ENCODE assay signal across 2 cellular contexts in the genomic region with DNA sequence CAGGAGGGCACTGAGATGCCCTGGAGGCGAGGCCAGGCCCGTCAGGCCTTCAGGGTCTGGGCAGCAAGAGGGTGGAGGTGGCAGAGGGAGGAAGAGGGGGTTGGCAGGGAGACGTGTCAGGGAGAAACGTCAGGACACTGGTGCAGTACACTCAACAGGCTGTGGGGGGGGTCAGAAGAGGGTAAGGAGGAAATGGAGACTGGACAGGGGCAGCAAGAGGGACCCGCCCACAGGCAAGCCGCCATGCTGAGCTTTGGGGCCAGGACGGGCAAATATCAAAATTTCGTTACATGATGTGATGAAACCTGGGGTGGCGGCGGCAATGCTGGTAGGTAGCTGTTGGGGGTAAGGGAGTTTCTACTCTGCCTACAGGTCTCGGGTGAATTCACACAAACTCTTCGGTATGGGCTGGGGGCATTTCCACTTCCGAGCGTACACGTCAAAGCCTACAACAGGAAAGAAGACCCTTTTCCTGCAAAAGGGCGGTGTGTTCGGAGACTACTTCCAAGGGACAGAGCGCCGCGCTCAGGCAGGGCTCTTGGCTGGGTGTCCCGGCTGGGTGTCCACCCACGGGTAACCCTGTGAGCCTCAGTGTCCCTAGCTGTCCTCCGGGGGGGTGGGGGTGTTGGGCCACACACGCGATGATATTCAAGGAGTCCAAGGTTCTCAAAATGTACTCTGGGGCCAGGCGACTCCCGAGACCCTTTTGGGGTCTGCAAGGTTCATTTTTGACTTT.
TF ChIP-seq lines count a peak whose summit lies in the region.

No MANE protein-coding gene starts in this region.

TF ChIP-seq in SK-N-SH, 30 proteins besides CTCF, POLR2A, EP300 and RAD21:
- no peak for TF ChIP-seq FOXJ3 (CRISPR knock-in tag; IDR thresholded peaks at IDR 0.05)
- TF ChIP-seq, protein P1, sequence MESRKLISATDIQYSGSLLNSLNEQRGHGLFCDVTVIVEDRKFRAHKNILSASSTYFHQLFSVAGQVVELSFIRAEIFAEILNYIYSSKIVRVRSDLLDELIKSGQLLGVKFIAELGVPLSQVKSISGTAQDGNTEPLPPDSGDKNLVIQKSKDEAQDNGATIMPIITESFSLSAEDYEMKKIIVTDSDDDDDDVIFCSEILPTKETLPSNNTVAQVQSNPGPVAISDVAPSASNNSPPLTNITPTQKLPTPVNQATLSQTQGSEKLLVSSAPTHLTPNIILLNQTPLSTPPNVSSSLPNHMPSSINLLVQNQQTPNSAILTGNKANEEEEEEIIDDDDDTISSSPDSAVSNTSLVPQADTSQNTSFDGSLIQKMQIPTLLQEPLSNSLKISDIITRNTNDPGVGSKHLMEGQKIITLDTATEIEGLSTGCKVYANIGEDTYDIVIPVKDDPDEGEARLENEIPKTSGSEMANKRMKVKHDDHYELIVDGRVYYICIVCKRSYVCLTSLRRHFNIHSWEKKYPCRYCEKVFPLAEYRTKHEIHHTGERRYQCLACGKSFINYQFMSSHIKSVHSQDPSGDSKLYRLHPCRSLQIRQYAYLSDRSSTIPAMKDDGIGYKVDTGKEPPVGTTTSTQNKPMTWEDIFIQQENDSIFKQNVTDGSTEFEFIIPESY (IDR thresholded peaks at IDR 0.05; ENCODE audit: borderline replicate concordance, low read depth): no peak
- TF ChIP-seq SIN3A (IDR thresholded peaks at IDR 0.05; ENCODE audit: borderline replicate concordance, low read depth, low read length): no peak
- TF ChIP-seq, protein P2, sequence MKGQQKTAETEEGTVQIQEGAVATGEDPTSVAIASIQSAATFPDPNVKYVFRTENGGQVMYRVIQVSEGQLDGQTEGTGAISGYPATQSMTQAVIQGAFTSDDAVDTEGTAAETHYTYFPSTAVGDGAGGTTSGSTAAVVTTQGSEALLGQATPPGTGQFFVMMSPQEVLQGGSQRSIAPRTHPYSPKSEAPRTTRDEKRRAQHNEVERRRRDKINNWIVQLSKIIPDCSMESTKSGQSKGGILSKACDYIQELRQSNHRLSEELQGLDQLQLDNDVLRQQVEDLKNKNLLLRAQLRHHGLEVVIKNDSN (IDR thresholded peaks at IDR 0.05; ENCODE audit: borderline replicate concordance, low read depth): no peak
- TF ChIP-seq, protein P3, sequence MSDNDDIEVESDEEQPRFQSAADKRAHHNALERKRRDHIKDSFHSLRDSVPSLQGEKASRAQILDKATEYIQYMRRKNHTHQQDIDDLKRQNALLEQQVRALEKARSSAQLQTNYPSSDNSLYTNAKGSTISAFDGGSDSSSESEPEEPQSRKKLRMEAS (IDR thresholded peaks at IDR 0.05; ENCODE audit: low read depth): no peak
- TF ChIP-seq, protein P4, sequence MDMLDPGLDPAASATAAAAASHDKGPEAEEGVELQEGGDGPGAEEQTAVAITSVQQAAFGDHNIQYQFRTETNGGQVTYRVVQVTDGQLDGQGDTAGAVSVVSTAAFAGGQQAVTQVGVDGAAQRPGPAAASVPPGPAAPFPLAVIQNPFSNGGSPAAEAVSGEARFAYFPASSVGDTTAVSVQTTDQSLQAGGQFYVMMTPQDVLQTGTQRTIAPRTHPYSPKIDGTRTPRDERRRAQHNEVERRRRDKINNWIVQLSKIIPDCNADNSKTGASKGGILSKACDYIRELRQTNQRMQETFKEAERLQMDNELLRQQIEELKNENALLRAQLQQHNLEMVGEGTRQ (IDR thresholded peaks at IDR 0.05; ENCODE audit: borderline replicate concordance, low read depth, low read length): no peak
- no peak for TF ChIP-seq SMC3 (IDR thresholded peaks at IDR 0.05; ENCODE audit: low read depth, low read length)
- TF ChIP-seq FOXM1 (IDR thresholded peaks at IDR 0.05; ENCODE audit: low read depth): no peak

TF ChIP-seq in SK-N-SH treated with all-trans-retinoic acid at 6 μM for 48 hours, 23 proteins besides CTCF, POLR2A, EP300 and RAD21:
- no peak for TF ChIP-seq ZFP3 (CRISPR knock-in tag; IDR thresholded peaks at IDR 0.05)
- no peak for TF ChIP-seq RARB (CRISPR knock-in tag; IDR thresholded peaks at IDR 0.05)
- TF ChIP-seq PPARA (CRISPR knock-in tag; IDR thresholded peaks at IDR 0.05; ENCODE audit: borderline replicate concordance): no peak
- TF ChIP-seq, protein P5, sequence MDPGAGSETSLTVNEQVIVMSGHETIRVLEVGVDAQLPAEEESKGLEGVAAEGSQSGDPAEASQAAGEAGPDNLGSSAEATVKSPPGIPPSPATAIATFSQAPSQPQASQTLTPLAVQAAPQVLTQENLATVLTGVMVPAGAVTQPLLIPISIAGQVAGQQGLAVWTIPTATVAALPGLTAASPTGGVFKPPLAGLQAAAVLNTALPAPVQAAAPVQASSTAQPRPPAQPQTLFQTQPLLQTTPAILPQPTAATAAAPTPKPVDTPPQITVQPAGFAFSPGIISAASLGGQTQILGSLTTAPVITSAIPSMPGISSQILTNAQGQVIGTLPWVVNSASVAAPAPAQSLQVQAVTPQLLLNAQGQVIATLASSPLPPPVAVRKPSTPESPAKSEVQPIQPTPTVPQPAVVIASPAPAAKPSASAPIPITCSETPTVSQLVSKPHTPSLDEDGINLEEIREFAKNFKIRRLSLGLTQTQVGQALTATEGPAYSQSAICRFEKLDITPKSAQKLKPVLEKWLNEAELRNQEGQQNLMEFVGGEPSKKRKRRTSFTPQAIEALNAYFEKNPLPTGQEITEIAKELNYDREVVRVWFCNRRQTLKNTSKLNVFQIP (CRISPR knock-in tag; IDR thresholded peaks at IDR 0.05; ENCODE audit: borderline replicate concordance, low read depth): no peak
- no peak for TF ChIP-seq TCF4 (CRISPR knock-in tag; IDR thresholded peaks at IDR 0.05; ENCODE audit: borderline replicate concordance)
- TF ChIP-seq, protein P6, sequence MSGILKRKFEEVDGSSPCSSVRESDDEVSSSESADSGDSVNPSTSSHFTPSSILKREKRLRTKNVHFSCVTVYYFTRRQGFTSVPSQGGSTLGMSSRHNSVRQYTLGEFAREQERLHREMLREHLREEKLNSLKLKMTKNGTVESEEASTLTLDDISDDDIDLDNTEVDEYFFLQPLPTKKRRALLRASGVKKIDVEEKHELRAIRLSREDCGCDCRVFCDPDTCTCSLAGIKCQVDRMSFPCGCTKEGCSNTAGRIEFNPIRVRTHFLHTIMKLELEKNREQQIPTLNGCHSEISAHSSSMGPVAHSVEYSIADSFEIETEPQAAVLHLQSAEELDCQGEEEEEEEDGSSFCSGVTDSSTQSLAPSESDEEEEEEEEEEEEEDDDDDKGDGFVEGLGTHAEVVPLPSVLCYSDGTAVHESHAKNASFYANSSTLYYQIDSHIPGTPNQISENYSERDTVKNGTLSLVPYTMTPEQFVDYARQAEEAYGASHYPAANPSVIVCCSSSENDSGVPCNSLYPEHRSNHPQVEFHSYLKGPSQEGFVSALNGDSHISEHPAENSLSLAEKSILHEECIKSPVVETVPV (CRISPR knock-in tag; IDR thresholded peaks at IDR 0.05): no peak
- no peak for TF ChIP-seq OSR1 (CRISPR knock-in tag; IDR thresholded peaks at IDR 0.05)
- TF ChIP-seq, protein P7, sequence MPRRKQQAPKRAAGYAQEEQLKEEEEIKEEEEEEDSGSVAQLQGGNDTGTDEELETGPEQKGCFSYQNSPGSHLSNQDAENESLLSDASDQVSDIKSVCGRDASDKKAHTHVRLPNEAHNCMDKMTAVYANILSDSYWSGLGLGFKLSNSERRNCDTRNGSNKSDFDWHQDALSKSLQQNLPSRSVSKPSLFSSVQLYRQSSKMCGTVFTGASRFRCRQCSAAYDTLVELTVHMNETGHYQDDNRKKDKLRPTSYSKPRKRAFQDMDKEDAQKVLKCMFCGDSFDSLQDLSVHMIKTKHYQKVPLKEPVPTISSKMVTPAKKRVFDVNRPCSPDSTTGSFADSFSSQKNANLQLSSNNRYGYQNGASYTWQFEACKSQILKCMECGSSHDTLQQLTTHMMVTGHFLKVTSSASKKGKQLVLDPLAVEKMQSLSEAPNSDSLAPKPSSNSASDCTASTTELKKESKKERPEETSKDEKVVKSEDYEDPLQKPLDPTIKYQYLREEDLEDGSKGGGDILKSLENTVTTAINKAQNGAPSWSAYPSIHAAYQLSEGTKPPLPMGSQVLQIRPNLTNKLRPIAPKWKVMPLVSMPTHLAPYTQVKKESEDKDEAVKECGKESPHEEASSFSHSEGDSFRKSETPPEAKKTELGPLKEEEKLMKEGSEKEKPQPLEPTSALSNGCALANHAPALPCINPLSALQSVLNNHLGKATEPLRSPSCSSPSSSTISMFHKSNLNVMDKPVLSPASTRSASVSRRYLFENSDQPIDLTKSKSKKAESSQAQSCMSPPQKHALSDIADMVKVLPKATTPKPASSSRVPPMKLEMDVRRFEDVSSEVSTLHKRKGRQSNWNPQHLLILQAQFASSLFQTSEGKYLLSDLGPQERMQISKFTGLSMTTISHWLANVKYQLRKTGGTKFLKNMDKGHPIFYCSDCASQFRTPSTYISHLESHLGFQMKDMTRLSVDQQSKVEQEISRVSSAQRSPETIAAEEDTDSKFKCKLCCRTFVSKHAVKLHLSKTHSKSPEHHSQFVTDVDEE (CRISPR knock-in tag; IDR thresholded peaks at IDR 0.05): no peak
- no peak for TF ChIP-seq ZNF8 (CRISPR knock-in tag; IDR thresholded peaks at IDR 0.05)
- TF ChIP-seq ZFP30 (CRISPR knock-in tag; IDR thresholded peaks at IDR 0.05): no peak
- TF ChIP-seq ZC3H10 (CRISPR knock-in tag; IDR thresholded peaks at IDR 0.05): no peak
- TF ChIP-seq BACH2 (CRISPR knock-in tag; IDR thresholded peaks at IDR 0.05; ENCODE audit: borderline replicate concordance): no peak
- no peak for TF ChIP-seq ESRRG (CRISPR knock-in tag; IDR thresholded peaks at IDR 0.05)
- no peak for TF ChIP-seq SNAI2 (CRISPR knock-in tag; IDR thresholded peaks at IDR 0.05)
- TF ChIP-seq, protein P8, sequence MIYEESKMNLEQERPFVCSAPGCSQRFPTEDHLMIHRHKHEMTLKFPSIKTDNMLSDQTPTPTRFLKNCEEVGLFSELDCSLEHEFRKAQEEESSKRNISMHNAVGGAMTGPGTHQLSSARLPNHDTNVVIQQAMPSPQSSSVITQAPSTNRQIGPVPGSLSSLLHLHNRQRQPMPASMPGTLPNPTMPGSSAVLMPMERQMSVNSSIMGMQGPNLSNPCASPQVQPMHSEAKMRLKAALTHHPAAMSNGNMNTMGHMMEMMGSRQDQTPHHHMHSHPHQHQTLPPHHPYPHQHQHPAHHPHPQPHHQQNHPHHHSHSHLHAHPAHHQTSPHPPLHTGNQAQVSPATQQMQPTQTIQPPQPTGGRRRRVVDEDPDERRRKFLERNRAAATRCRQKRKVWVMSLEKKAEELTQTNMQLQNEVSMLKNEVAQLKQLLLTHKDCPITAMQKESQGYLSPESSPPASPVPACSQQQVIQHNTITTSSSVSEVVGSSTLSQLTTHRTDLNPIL (CRISPR knock-in tag; IDR thresholded peaks at IDR 0.05; ENCODE audit: low read depth): no peak
TF ChIP-seq in SK-N-SH treated with all-trans-retinoic acid at 6 μM for 48 hours: peak in this region for 0.
